Comparison of ENCODE assay signal across 19 cellular contexts in the genomic region with DNA sequence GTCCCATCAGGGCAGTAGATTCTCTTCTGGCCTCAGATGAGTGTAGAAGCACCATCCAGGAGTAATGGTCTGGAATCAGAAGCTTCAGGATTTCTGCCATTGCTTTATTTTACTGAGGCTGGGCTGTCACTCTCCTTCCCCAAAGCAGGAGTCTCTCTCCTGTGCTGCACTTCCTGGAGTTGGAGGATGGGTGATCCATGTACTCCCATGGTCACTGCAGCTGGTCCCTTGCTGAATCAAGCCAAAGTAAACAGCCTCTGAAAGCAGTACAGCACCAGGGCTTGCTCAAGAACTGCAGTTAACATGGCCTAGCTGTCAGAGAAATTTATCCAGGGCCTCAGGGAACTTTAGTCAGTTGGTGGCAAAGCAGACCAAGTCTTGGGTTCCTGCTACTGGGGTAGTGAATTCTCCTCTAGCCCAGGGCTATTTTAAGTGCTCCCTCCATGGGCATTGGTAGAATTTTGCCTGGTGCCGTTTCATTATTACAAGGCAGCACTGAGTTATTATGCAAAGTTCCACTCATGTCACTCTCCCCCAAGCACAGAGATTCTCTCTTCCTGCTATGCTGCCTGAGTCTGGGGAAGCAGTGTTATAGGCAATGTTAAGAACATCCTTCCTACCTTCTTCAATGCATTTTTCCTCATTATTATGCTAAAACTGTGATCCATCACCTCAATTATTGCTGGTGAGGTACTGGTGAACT. TPM values are rescaled to one million over a fixed set of nuclear protein-coding genes. Genes with fewer than 3 reads are reported as not detected.
DNase-seq lines count a peak whose midpoint lies in the region; ATAC-seq and TF ChIP-seq lines count a peak whose summit lies in the region.
"Had no signal": no experiment of that assay in that cellular context is flagged by ENCODE, and none has a peak within 500 bp of the region (broad histone marks: within the 10 kb centered on the region; RNA-seq: fewer than 3 reads in every experiment).

No MANE protein-coding gene starts in this region.

- TF ChIP-seq EP300 in upper lobe of left lung (IDR thresholded peaks at IDR 0.05): no peak

- H3K36me3 ChIP-seq in brain microvascular endothelial cell (replicated peaks) (no peaks in the 10 kb centered on the region), liver (ENCODE audit: control insufficient read depth in 4 of 4, insufficient read depth in 3 of 4, low read depth in 1 of 4, low read length in 3 of 4) (no peaks in the 10 kb centered on the region), upper lobe of left lung (peaks cover 0 to 4% (median 1%) of the 10 kb centered on the region in 4 donors)

- 75% methylated on average over 1 of the region's 1 CpG for WGBS in liver
- 89 to 100% methylated on average over 1 of the region's 1 CpG for WGBS in upper lobe of left lung, 2 donors

- 0 out of 2 replicates have a peak, but pooled peaks cover 5% of the 10 kb centered on the region for H3K4me1 Mint-ChIP-seq in HFFc6 (ENCODE audit: low read depth)
- H3K4me1 Mint-ChIP-seq: T-cell had no signal

- TF ChIP-seq CTCF in brain microvascular endothelial cell (IDR thresholded peaks at IDR 0.05; ENCODE audit: low read depth, low read length, missing control alignments): no peak
- no peak for TF ChIP-seq CTCF in liver (IDR thresholded peaks at IDR 0.05; ENCODE audit: low read depth, low read length, missing input control)
- no peak for TF ChIP-seq CTCF in upper lobe of left lung (IDR thresholded peaks at IDR 0.05)
- no peak for TF ChIP-seq CTCF in HFFc6 (IDR thresholded peaks at IDR 0.05)

- H3K9me3 ChIP-seq in liver (ENCODE audit: control insufficient read depth in 4 of 4, low read length in 3 of 4) (peaks cover 0 to 6% (median 4%) of the 10 kb centered on the region in 4 donors), upper lobe of left lung (peaks cover 0 to 3% (median 0%) of the 10 kb centered on the region in 4 donors)
- H3K9me3 ChIP-seq: neutrophil had no signal

- H3K4me3 Mint-ChIP-seq in HFFc6: no peak overlapping the region
- H3K4me3 Mint-ChIP-seq: activated CD4-positive, alpha-beta memory T cell treated with anti-CD3 and anti-CD28 coated beads for 36 hours; activated T-cell treated with anti-CD3 and anti-CD28 coated beads, Interleukin-2, amount 50 U/mL, for 4 hours; CD8-positive, alpha-beta T cell; T-cell had no signal

- H3K4me1 ChIP-seq in liver (ENCODE audit: control insufficient read depth in 4 of 4, insufficient read depth in 4 of 4, low read length in 3 of 4) (peaks cover 0 to 11% (median 5%) of the 10 kb centered on the region in 4 donors), upper lobe of left lung (no peaks in the 10 kb centered on the region)
- H3K4me1 ChIP-seq: esophagus muscularis mucosa, heart left ventricle, upper lobe of right lung had no signal

- no peaks in the 10 kb centered on the region; the same call in 1 of the 2 replicates for H3K9me3 Mint-ChIP-seq in HFFc6

- in situ Hi-C loops in brain microvascular endothelial cell (cut with HindIII; ENCODE audit: low pct_ligation_motif_present, low sequenced_read_pairs): no loop called here

- no peak for ATAC-seq in upper lobe of left lung (ENCODE audit: low FRiP score in 2 of 2)
- no peak for ATAC-seq in GM21390 (IDR thresholded peaks at IDR 0.05; ENCODE audit: unreplicated experiment)
- ATAC-seq: activated T-cell treated with anti-CD3 and anti-CD28 coated beads, Interleukin-2, amount 50 U/mL, for 4 hours; CD8-positive, alpha-beta T cell; K562; stimulated activated naive CD8-positive, alpha-beta T cell treated with anti-CD3 and anti-CD28 coated beads, Interleukin-15, Interleukin-2, amounts not matched to agents 100 U/mL and 50 U/mL, for 24 hours; T-cell; upper lobe of right lung had no signal

- DNase-seq in COR-L47 (lab: John Stamatoyannopoulos, UW) (peak; percentile 34), NCI-H2196 (lab: John Stamatoyannopoulos, UW; ENCODE audit: unreplicated experiment) (peak; percentile 61), brain microvascular endothelial cell (peak; percentile 14), upper lobe of left lung (no peak), HFFc6 (no peak), NCI-H2107 (lab: John Stamatoyannopoulos, UW) (no peak)
- DNase-seq: activated CD4-positive, alpha-beta memory T cell treated with anti-CD3 and anti-CD28 coated beads for 36 hours; activated T-cell treated with anti-CD3 and anti-CD28 coated beads, Interleukin-2, amount 50 U/mL, for 4 hours; CD8-positive, alpha-beta T cell; heart left ventricle; islet precursor cell; stimulated activated naive CD8-positive, alpha-beta T cell treated with anti-CD3 and anti-CD28 coated beads, Interleukin-15, Interleukin-2, amounts not matched to agents 100 U/mL and 50 U/mL, for 24 hours; T-cell; upper lobe of right lung had no signal

- no peak for TF ChIP-seq POLR2A in upper lobe of left lung (IDR thresholded peaks at IDR 0.05)

- no peak overlapping the region for H3K4me3 ChIP-seq in brain microvascular endothelial cell (ENCODE audit: low read depth, low read length)
- H3K4me3 ChIP-seq in liver (ENCODE audit: low read depth in 1 of 3, low read length in 3 of 3): no peak overlapping the region
- no peak overlapping the region for H3K4me3 ChIP-seq in upper lobe of left lung
- H3K4me3 ChIP-seq: esophagus muscularis mucosa, heart left ventricle, K562, upper lobe of right lung had no signal

- peaks cover 5% of the 10 kb centered on the region; the same call in 1 of the 2 replicates for H3K36me3 Mint-ChIP-seq in HFFc6 (ENCODE audit: low read depth)

- no peak overlapping the region for H3K9ac ChIP-seq in liver (ENCODE audit: low read depth in 1 of 2, low read length in 2 of 2)

- H3K27me3 Mint-ChIP-seq in HFFc6 (ENCODE audit: insufficient read depth): peaks cover 1% of the 10 kb centered on the region
- H3K27me3 Mint-ChIP-seq: activated CD4-positive, alpha-beta memory T cell treated with anti-CD3 and anti-CD28 coated beads for 36 hours; T-cell had no signal

- no peak overlapping the region; the same call in 1 of the 2 replicates for H3K27ac Mint-ChIP-seq in HFFc6
- H3K27ac Mint-ChIP-seq: activated CD4-positive, alpha-beta memory T cell treated with anti-CD3 and anti-CD28 coated beads for 36 hours; CD8-positive, alpha-beta T cell; T-cell had no signal

- H3K27ac ChIP-seq in brain microvascular endothelial cell (no peak overlapping the region), liver (ENCODE audit: low read depth in 1 of 2, low read length in 2 of 2) (no peak overlapping the region), upper lobe of left lung (no peak overlapping the region)
- H3K27ac ChIP-seq: esophagus muscularis mucosa, heart left ventricle, neutrophil, upper lobe of right lung had no signal

- peak in 1 of 2 donors; percentile 63 for TF ChIP-seq RAD21 in liver (IDR thresholded peaks at IDR 0.05)

- H3K27me3 ChIP-seq in brain microvascular endothelial cell (replicated peaks) (no peaks in the 10 kb centered on the region), liver (ENCODE audit: control insufficient read depth in 4 of 4, insufficient read depth in 4 of 4, low read length in 3 of 4) (no peaks in the 10 kb centered on the region), upper lobe of left lung (no peaks in the 10 kb centered on the region)
- H3K27me3 ChIP-seq: esophagus muscularis mucosa, heart left ventricle, neutrophil, upper lobe of right lung had no signal

TF ChIP-seq in liver, 16 proteins besides CTCF, POLR2A, EP300 and RAD21 (continues in another document):
- TF ChIP-seq EGR1 (IDR thresholded peaks at IDR 0.05; ENCODE audit: low read depth in 2 of 2) (no peak), JUND (IDR thresholded peaks at IDR 0.05) (no peak), NR2F2 (IDR thresholded peaks at IDR 0.05) (no peak), HNF4G (IDR thresholded peaks at IDR 0.05) (peak; percentile 40), GABPA (IDR thresholded peaks at IDR 0.05 in 1 of 2, conservative IDR thresholded peaks at IDR 0.05 in 1 of 2) (no peak), TAF1 (conservative IDR thresholded peaks at IDR 0.05) (no peak), HNF4A (conservative IDR thresholded peaks at IDR 0.05) (peak in 1 of 2 donors; percentile 72), FOXA1 (IDR thresholded peaks at IDR 0.05) (peak; percentile 93)
- TF ChIP-seq, protein P1, sequence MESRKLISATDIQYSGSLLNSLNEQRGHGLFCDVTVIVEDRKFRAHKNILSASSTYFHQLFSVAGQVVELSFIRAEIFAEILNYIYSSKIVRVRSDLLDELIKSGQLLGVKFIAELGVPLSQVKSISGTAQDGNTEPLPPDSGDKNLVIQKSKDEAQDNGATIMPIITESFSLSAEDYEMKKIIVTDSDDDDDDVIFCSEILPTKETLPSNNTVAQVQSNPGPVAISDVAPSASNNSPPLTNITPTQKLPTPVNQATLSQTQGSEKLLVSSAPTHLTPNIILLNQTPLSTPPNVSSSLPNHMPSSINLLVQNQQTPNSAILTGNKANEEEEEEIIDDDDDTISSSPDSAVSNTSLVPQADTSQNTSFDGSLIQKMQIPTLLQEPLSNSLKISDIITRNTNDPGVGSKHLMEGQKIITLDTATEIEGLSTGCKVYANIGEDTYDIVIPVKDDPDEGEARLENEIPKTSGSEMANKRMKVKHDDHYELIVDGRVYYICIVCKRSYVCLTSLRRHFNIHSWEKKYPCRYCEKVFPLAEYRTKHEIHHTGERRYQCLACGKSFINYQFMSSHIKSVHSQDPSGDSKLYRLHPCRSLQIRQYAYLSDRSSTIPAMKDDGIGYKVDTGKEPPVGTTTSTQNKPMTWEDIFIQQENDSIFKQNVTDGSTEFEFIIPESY (IDR thresholded peaks at IDR 0.05): no peak
- TF ChIP-seq, protein P2, sequence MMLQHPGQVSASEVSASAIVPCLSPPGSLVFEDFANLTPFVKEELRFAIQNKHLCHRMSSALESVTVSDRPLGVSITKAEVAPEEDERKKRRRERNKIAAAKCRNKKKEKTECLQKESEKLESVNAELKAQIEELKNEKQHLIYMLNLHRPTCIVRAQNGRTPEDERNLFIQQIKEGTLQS (IDR thresholded peaks at IDR 0.05): no peak
- TF ChIP-seq, protein P3, sequence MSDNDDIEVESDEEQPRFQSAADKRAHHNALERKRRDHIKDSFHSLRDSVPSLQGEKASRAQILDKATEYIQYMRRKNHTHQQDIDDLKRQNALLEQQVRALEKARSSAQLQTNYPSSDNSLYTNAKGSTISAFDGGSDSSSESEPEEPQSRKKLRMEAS (IDR thresholded peaks at IDR 0.05): no peak

RNA-seq across cellular contexts. Expression of a gene that starts 29.5 kb away (rescaled TPM):
- total RNA-seq in liver: 10 to 100 TPM; 20.4 to 33.9 TPM
- polyA plus RNA-seq in liver: 10 to 100 TPM; 15.7 to 19.1 TPM
- total RNA-seq in upper lobe of left lung: 10 to 100 TPM; 16.1 to 56.9 (median 40.3) TPM
- total RNA-seq in HFFc6 (2021; fragmentation: NEBNext Ultra II Directional; extraction: Animal tissue kit (Norgen Biotek cat#: 25700)): 10 to 100 TPM; 23.6 to 32.0 (median 28.9) TPM

RNA-seq across cellular contexts. Expression of a gene that starts 29.7 kb away (rescaled TPM):
- total RNA-seq in liver (10 to 100 TPM; 36.8 to 37.3 TPM), upper lobe of left lung (10 to 100 TPM; 27.2 to 71.7 (median 35.3) TPM)
- polyA plus RNA-seq in liver: 10 to 100 TPM; 10.0 to 18.5 TPM
- total RNA-seq in HFFc6 (2021; fragmentation: NEBNext Ultra II Directional; extraction: Animal tissue kit (Norgen Biotek cat#: 25700)): 10 to 100 TPM; 26.5 to 38.9 (median 33.5) TPM

Comparison
In these comparisons a context has a peak if more than half of its experiments do, and no peak if none do; other contexts are left out.
1. DNase-seq: peak in COR-L47 (single experiment), NCI-H2196 (single experiment) and brain microvascular endothelial cell (single experiment); none in upper lobe of left lung (0 of 2), HFFc6 (single experiment) and NCI-H2107 (single experiment).